8 cellular contexts compared by ENCODE assay signal in genomic region chr19:32971012-32971595, GRCh38. TPM values are rescaled to one million over a fixed set of nuclear protein-coding genes. Genes with fewer than 3 reads are reported as not detected.
DNase-seq lines count a peak whose midpoint lies in the region; ATAC-seq, FAIRE-seq and TF ChIP-seq lines count a peak whose summit lies in the region.

No MANE protein-coding gene starts in this region.

- no peaks in the 10 kb centered on the region for H3K9me3 Mint-ChIP-seq in activated naive CD4-positive, alpha-beta T cell treated with anti-CD3 and anti-CD28 coated beads, Interleukin-2, amount 10 ng/mL, durations not matched to agents 7 days and 5 days
- no peaks in the 10 kb centered on the region for H3K9me3 Mint-ChIP-seq in activated naive CD8-positive, alpha-beta T cell treated with anti-CD3 and anti-CD28 coated beads for 36 hours
- H3K9me3 Mint-ChIP-seq in type B pancreatic cell: no peaks in the 10 kb centered on the region

- no peaks in the 10 kb centered on the region; a peak in 1 of 5 replicates for H3K27me3 ChIP-seq in HepG2 (ENCODE audit: control insufficient read depth in 1 of 2, insufficient read depth in 2 of 2, low read length in 2 of 2)

- in situ Hi-C loops in HepG2 (cut with HindIII; ENCODE audit: extremely low pct_ligation_motif_present, low pct_unique_long_range_greater_than_20kb): loop anchor here (10.0 kb wide), 1 partner anchor 276 kb away; the partner anchor contains the start of gene NUDT19

- TF ChIP-seq POLR2A in HepG2 (IDR thresholded peaks at IDR 0.05; ENCODE audit: insufficient read depth in 1 of 2, low read depth in 2 of 2, low read length in 2 of 2): no peak

- no peak for TF ChIP-seq CTCF in HepG2 (CRISPR knock-in tag; IDR thresholded peaks at IDR 0.05)
- no peak for TF ChIP-seq CTCF in type B pancreatic cell (conservative IDR thresholded peaks at IDR 0.05)

- FAIRE-seq in HepG2 (lab: Jason Lieb, UNC): no peak

- TF ChIP-seq EP300 in HepG2 (IDR thresholded peaks at IDR 0.05; ENCODE audit: low read depth in 2 of 2, low read length in 2 of 2) (no peak), HepG2 (CRISPR knock-in tag; IDR thresholded peaks at IDR 0.05; ENCODE audit: borderline replicate concordance) (no peak)

- H3K4me1 ChIP-seq in HepG2 (ENCODE audit: insufficient read depth, low read length): peaks cover 19% of the 10 kb centered on the region

- H3K4me1 Mint-ChIP-seq in activated naive CD4-positive, alpha-beta T cell treated with anti-CD3 and anti-CD28 coated beads, Interleukin-2, amount 10 ng/mL, durations not matched to agents 7 days and 5 days: peaks cover 31% of the 10 kb centered on the region
- peaks cover 6% of the 10 kb centered on the region for H3K4me1 Mint-ChIP-seq in activated naive CD8-positive, alpha-beta T cell treated with anti-CD3 and anti-CD28 coated beads for 36 hours
- peaks cover 16% of the 10 kb centered on the region for H3K4me1 Mint-ChIP-seq in type B pancreatic cell (ENCODE audit: unreplicated experiment)

- POLR2A ChIA-PET in HepG2 (lab: Yijun Ruan, JAX): interaction anchor here (1.0 to 1.1 kb wide), 2 partner anchors 66 to 206 kb away, joined by 3 to 4 read pairs; no protein-coding TSS in a partner anchor

- no peaks in the 10 kb centered on the region for H4K20me1 ChIP-seq in HepG2 (ENCODE audit: insufficient read depth, low read length)

- H3K4me3 Mint-ChIP-seq in activated naive CD4-positive, alpha-beta T cell treated with anti-CD3 and anti-CD28 coated beads, Interleukin-2, amount 10 ng/mL, durations not matched to agents 7 days and 5 days: peak overlapping the region; percentile 99
- peak overlapping the region; percentile 99 for H3K4me3 Mint-ChIP-seq in activated naive CD8-positive, alpha-beta T cell treated with anti-CD3 and anti-CD28 coated beads for 36 hours
- H3K4me3 Mint-ChIP-seq in type B pancreatic cell: peak overlapping the region; percentile 100

- no peak for TF ChIP-seq RAD21 in HepG2 (CRISPR knock-in tag; IDR thresholded peaks at IDR 0.05)

- H2AFZ ChIP-seq in HepG2 (ENCODE audit: low read length): no peak overlapping the region

- TSS peak; percentile 65 for BruUV-seq in HepG2 (replicated peaks; lab: Mats Ljungman, UMichigan)

- H3K27ac ChIP-seq in HepG2 (ENCODE audit: extremely low read length, insufficient read depth, low read length): no peak overlapping the region

- peak overlapping the region; percentile 70 for H3K9ac ChIP-seq in HepG2 (ENCODE audit: insufficient read depth, low read depth, low read length)

- H3K79me2 ChIP-seq in HepG2 (ENCODE audit: insufficient read depth, low read length): peaks cover 9% of the 10 kb centered on the region

- intact Hi-C loops in HepG2 (cut with micrococcal nuclease; ENCODE audit: unreplicated experiment): loop anchor here (10.0 kb wide), 1 partner anchor 94 kb away; the partner anchor contains the start of gene RHPN2

- peak overlapping the region; percentile 88 for H3K27ac Mint-ChIP-seq in activated naive CD4-positive, alpha-beta T cell treated with anti-CD3 and anti-CD28 coated beads, Interleukin-2, amount 10 ng/mL, durations not matched to agents 7 days and 5 days
- H3K27ac Mint-ChIP-seq in activated naive CD8-positive, alpha-beta T cell treated with anti-CD3 and anti-CD28 coated beads for 36 hours: no peak overlapping the region
- H3K27ac Mint-ChIP-seq in type B pancreatic cell: peak overlapping the region; percentile 94

- H3K4me3 ChIP-seq in HepG2 (replicated peaks in 1 of 3; ENCODE audit: insufficient read depth in 1 of 3, low read depth in 2 of 3, low read length in 3 of 3): peak overlapping the region; percentile 81 to 93 (median 90)

- H3K27me3 Mint-ChIP-seq in activated naive CD4-positive, alpha-beta T cell treated with anti-CD3 and anti-CD28 coated beads, Interleukin-2, amount 10 ng/mL, durations not matched to agents 7 days and 5 days: no peaks in the 10 kb centered on the region
- no peaks in the 10 kb centered on the region for H3K27me3 Mint-ChIP-seq in activated naive CD8-positive, alpha-beta T cell treated with anti-CD3 and anti-CD28 coated beads for 36 hours
- H3K27me3 Mint-ChIP-seq in type B pancreatic cell: no peaks in the 10 kb centered on the region

- H3K36me3 ChIP-seq in HepG2 (replicated peaks in 1 of 2; ENCODE audit: control insufficient read depth in 1 of 2, insufficient read depth in 2 of 2, low read length in 2 of 2): peaks cover 2% of the 10 kb centered on the region in 2 experiments; a peak in 3 of 5 replicates

- peaks cover 10% of the 10 kb centered on the region for H3K36me3 Mint-ChIP-seq in activated naive CD4-positive, alpha-beta T cell treated with anti-CD3 and anti-CD28 coated beads, Interleukin-2, amount 10 ng/mL, durations not matched to agents 7 days and 5 days
- H3K36me3 Mint-ChIP-seq in activated naive CD8-positive, alpha-beta T cell treated with anti-CD3 and anti-CD28 coated beads for 36 hours: peaks cover 12% of the 10 kb centered on the region
- H3K36me3 Mint-ChIP-seq in type B pancreatic cell: peaks cover 6% of the 10 kb centered on the region

- peak; percentile 2; the same call in 2 of the 3 replicates for ATAC-seq in HepG2

- peak overlapping the region; percentile 95 for H3K4me2 ChIP-seq in HepG2 (ENCODE audit: low read depth, low read length)

- 13% methylated on average over 18 of the region's 21 CpGs for WGBS in HepG2 (ENCODE audit: low lambda C conversion rate)

- H3K9me3 ChIP-seq in HepG2 (ENCODE audit: low read length): no peaks in the 10 kb centered on the region

- CTCF ChIA-PET in activated naive CD4-positive, alpha-beta T cell treated with anti-CD3 and anti-CD28 coated beads, Interleukin-2, amount 10 ng/mL, durations not matched to agents 7 days and 5 days (lab: Charles Lee): interaction anchor here (0.6 to 1.3 kb wide), 4 partner anchors 14 to 281 kb away, joined by 3 to 5 read pairs (median 4); no protein-coding TSS in a partner anchor
- CTCF ChIA-PET in HepG2 (lab: Yijun Ruan, JAX; ENCODE audit: low intra/inter-chr PET ratio, low total read pairs): no interaction called here

- DNase-seq in activated naive CD4-positive, alpha-beta T cell treated with anti-CD3 and anti-CD28 coated beads, Interleukin-2, amount 10 ng/mL, durations not matched to agents 7 days and 5 days: no peak
- DNase-seq in activated naive CD4-positive, alpha-beta T cell treated with anti-CD3 and anti-CD28 coated beads, Interleukin-2, amount 50 U/mL, for 16 hours: no peak
- no peak for DNase-seq in activated naive CD8-positive, alpha-beta T cell treated with anti-CD3 and anti-CD28 coated beads for 36 hours
- DNase-seq in HepG2 (ENCODE audit: low spot score) (no peak), type B pancreatic cell (ENCODE audit: extremely low spot score, unreplicated experiment) (no peak), DMS153 treated with DMSO at 0.1 percent for 48 hours (lab: John Stamatoyannopoulos, UW; ENCODE audit: unreplicated experiment) (no peak), SIG-M5 treated with dmso at 0.1 percent for 504 hours (lab: John Stamatoyannopoulos, UW; ENCODE audit: unreplicated experiment) (no peak), NCI-H510A (lab: John Stamatoyannopoulos, UW) (no peak)

RNA-seq across cellular contexts. Expression of gene CEP89, which starts 0.7 kb away (rescaled TPM):
- total RNA-seq in activated naive CD8-positive, alpha-beta T cell treated with anti-CD3 and anti-CD28 coated beads for 36 hours: 10 to 100 TPM; 13.6 to 14.1 TPM
- total RNA-seq in HepG2 (2016; rRNA removed; fragmentation: Illumina TruSeq; extraction: Trizol) (10.9 and 13.1 TPM in 2 replicates), type B pancreatic cell (ENCODE audit: low replicate concordance) (29.1 and 37.7 TPM in 2 replicates)
- total RNA-seq in HepG2 (2016; cell fraction: cytosol; rRNA removed; fragmentation: Illumina TruSeq; extraction: Trizol; ENCODE audit: low read depth): 4.3 and 4.8 TPM in 2 replicates
- total RNA-seq in HepG2 (2016; cell fraction: insoluble cytoplasmic fraction; rRNA removed; fragmentation: Illumina TruSeq; extraction: Trizol): 10.2 and 12.0 TPM in 2 replicates
- total RNA-seq in HepG2 (2016; cell fraction: membrane; rRNA removed; fragmentation: Illumina TruSeq; extraction: Trizol): 4.7 and 5.4 TPM in 2 replicates
- 9.8 and 10.4 TPM in 2 replicates for total RNA-seq in HepG2 (2016; cell fraction: nucleus; rRNA removed; fragmentation: Illumina TruSeq; extraction: Trizol)
- polyA plus RNA-seq in HepG2 (2011; rRNA removed): 7.2 TPM in 2 replicates
- 5.6 and 7.1 TPM in 2 replicates for polyA plus RNA-seq in HepG2 (2011; cell fraction: cytosol; rRNA removed)
- polyA plus RNA-seq in HepG2 (2011; cell fraction: nucleus; rRNA removed): 10.3 and 11.4 TPM in 2 replicates
- 4.9 and 6.0 TPM in 2 replicates for polyA plus RNA-seq in HepG2 (2012)
- polyA plus RNA-seq in HepG2 (2016; cell fraction: cytosol; fragmentation: Illumina TruSeq; extraction: Trizol; ENCODE audit: low read depth): 0.95 and 1.2 TPM in 2 replicates
- polyA plus RNA-seq in HepG2 (2016; cell fraction: insoluble cytoplasmic fraction; fragmentation: Illumina TruSeq; extraction: Trizol; ENCODE audit: low read depth): 11.5 and 14.4 TPM in 2 replicates
- 3.3 and 3.6 TPM in 2 replicates for polyA plus RNA-seq in HepG2 (2016; cell fraction: membrane; fragmentation: Illumina TruSeq; extraction: Trizol; ENCODE audit: low read depth)
- 12.4 and 13.4 TPM in 2 replicates for polyA plus RNA-seq in HepG2 (2016; cell fraction: nucleus; fragmentation: Illumina TruSeq; extraction: Trizol; ENCODE audit: insufficient read depth, low read depth)
- polyA minus RNA-seq in HepG2 (2011; rRNA and poly(A)+ RNA removed; ENCODE audit: low replicate concordance): 18.4 and 43.4 TPM in 2 replicates
- polyA minus RNA-seq in HepG2 (2011; cell fraction: cytosol; rRNA and poly(A)+ RNA removed): 2.5 and 3.1 TPM in 2 replicates
- polyA minus RNA-seq in HepG2 (2011; cell fraction: nucleus; rRNA and poly(A)+ RNA removed): 11.7 and 12.4 TPM in 2 replicates

RNA-seq across cellular contexts. Expression of gene FAAP24, which starts 0.9 kb away (rescaled TPM):
- 1 to 10 TPM; 8.0 to 8.4 TPM for total RNA-seq in activated naive CD8-positive, alpha-beta T cell treated with anti-CD3 and anti-CD28 coated beads for 36 hours
- total RNA-seq in HepG2 (2016; rRNA removed; fragmentation: Illumina TruSeq; extraction: Trizol) (6.0 and 10.0 TPM in 2 replicates), type B pancreatic cell (ENCODE audit: low replicate concordance) (4.3 and 4.5 TPM in 2 replicates)
- total RNA-seq in HepG2 (2016; cell fraction: cytosol; rRNA removed; fragmentation: Illumina TruSeq; extraction: Trizol; ENCODE audit: low read depth): 4.8 and 5.8 TPM in 2 replicates
- total RNA-seq in HepG2 (2016; cell fraction: insoluble cytoplasmic fraction; rRNA removed; fragmentation: Illumina TruSeq; extraction: Trizol): 7.0 and 10.1 TPM in 2 replicates
- total RNA-seq in HepG2 (2016; cell fraction: membrane; rRNA removed; fragmentation: Illumina TruSeq; extraction: Trizol): 8.7 and 9.8 TPM in 2 replicates
- 1.6 and 2.2 TPM in 2 replicates for total RNA-seq in HepG2 (2016; cell fraction: nucleus; rRNA removed; fragmentation: Illumina TruSeq; extraction: Trizol)
- polyA plus RNA-seq in HepG2 (2011; rRNA removed): 1.5 and 2.3 TPM in 2 replicates
- 2.2 and 2.3 TPM in 2 replicates for polyA plus RNA-seq in HepG2 (2011; cell fraction: cytosol; rRNA removed)
- polyA plus RNA-seq in HepG2 (2011; cell fraction: nucleus; rRNA removed): 0.55 and 0.98 TPM in 2 replicates
- polyA plus RNA-seq in HepG2 (2012): 1.2 and 1.4 TPM in 2 replicates
- polyA plus RNA-seq in HepG2 (2016; cell fraction: cytosol; fragmentation: Illumina TruSeq; extraction: Trizol; ENCODE audit: low read depth): 5.1 and 6.8 TPM in 2 replicates
- 11.3 and 14.8 TPM in 2 replicates for polyA plus RNA-seq in HepG2 (2016; cell fraction: insoluble cytoplasmic fraction; fragmentation: Illumina TruSeq; extraction: Trizol; ENCODE audit: low read depth)
- polyA plus RNA-seq in HepG2 (2016; cell fraction: membrane; fragmentation: Illumina TruSeq; extraction: Trizol; ENCODE audit: low read depth): 9.8 and 9.9 TPM in 2 replicates
- 4.0 and 5.4 TPM in 2 replicates for polyA plus RNA-seq in HepG2 (2016; cell fraction: nucleus; fragmentation: Illumina TruSeq; extraction: Trizol; ENCODE audit: insufficient read depth, low read depth)
- polyA minus RNA-seq in HepG2 (2011; rRNA and poly(A)+ RNA removed; ENCODE audit: low replicate concordance): 3.2 and 11.0 TPM in 2 replicates
- polyA minus RNA-seq in HepG2 (2011; cell fraction: cytosol; rRNA and poly(A)+ RNA removed): 0.69 and 3.0 TPM in 2 replicates
- 0.39 and 0.99 TPM in 2 replicates for polyA minus RNA-seq in HepG2 (2011; cell fraction: nucleus; rRNA and poly(A)+ RNA removed)
